In genomic region chr21:38804030-38804616, GRCh38 we compare ENCODE assay signal across 1 cellular context.
TF ChIP-seq lines count a peak whose summit lies in the region.

No MANE protein-coding gene starts in this region.

TF ChIP-seq in A549, 52 proteins besides CTCF, POLR2A, EP300 and RAD21 (continued from another document):
- TF ChIP-seq HOXB13 (CRISPR knock-in tag; IDR thresholded peaks at IDR 0.05; ENCODE audit: low read depth) = 0 out of 2 replicates have a peak, but pooled peaks have one; percentile 28
